8 cellular contexts compared by ENCODE assay signal in genomic region chr16:57999971-58000705, GRCh38. TPM values are rescaled to one million over a fixed set of nuclear protein-coding genes. Genes with fewer than 3 reads are reported as not detected.
DNase-seq lines count a peak whose midpoint lies in the region; ATAC-seq and TF ChIP-seq lines count a peak whose summit lies in the region.

Gene ZNF319, minus strand, starts transcription at chr16:58000672. Its CDS starts 2,407 bp downstream, at chr16:57998265.

- peaks cover 44% of the 10 kb centered on the region for H3K36me3 ChIP-seq in neuron (ENCODE audit: insufficient read depth, low read length)

- POLR2A ChIA-PET in AG04450 (lab: Yijun Ruan, JAX) (interaction anchor here (1.3 kb wide), 1 partner anchor 116 kb away, joined by 3 read pairs; no protein-coding TSS in a partner anchor), WTC11 (lab: Charles Lee) (interaction anchor here (0.9 to 1.0 kb wide), 2 partner anchors 25 to 32 kb away, joined by 3 to 4 read pairs; no protein-coding TSS in a partner anchor)

- H3K4me3 ChIP-seq in AG04450 (ENCODE audit: low read depth, low read length) (peak within 1 kb of the TSS; percentile 89), fibroblast of mammary gland (ENCODE audit: control insufficient read depth, low read depth, low read length) (peak within 1 kb of the TSS; percentile 79), neuron (ENCODE audit: low read length) (peak within 1 kb of the TSS; percentile 66)

- peak within 1 kb of the TSS; percentile 83 for H3K4me3 Mint-ChIP-seq in WTC11

- H3K9me3 ChIP-seq in AG04450 (ENCODE audit: control insufficient read depth, insufficient read depth, low read length) (no peaks in the 10 kb centered on the region), neuron (ENCODE audit: low read length) (no peaks in the 10 kb centered on the region)

- H3K27me3 ChIP-seq in AG04450 (ENCODE audit: control insufficient read depth, insufficient read depth, low read length) (no peaks in the 10 kb centered on the region), neuron (ENCODE audit: insufficient read depth, low read length) (no peaks in the 10 kb centered on the region)

- H3K27me3 Mint-ChIP-seq in WTC11 (ENCODE audit: low read depth): no peaks in the 10 kb centered on the region

- H3K27ac ChIP-seq in AG04450 (ENCODE audit: low read depth, low read length): peak within 1 kb of the TSS; percentile 47

- DNase-seq in AG04450 (ENCODE audit: low read depth, low spot score) (no peak), WTC11 (ENCODE audit: low spot score) (peak; percentile 20), fibroblast of mammary gland (ENCODE audit: low read depth) (no peak), mesenteric fat pad (ENCODE audit: low spot score) (no peak)
- no peak for DNase-seq in effector CD8-positive, alpha-beta T cell (lab: John Stamatoyannopoulos, UW)

- TF ChIP-seq CTCF in AG04450 (IDR thresholded peaks at IDR 0.05; ENCODE audit: low read depth, low read length) (no peak), WTC11 (IDR thresholded peaks at IDR 0.05) (no peak), fibroblast of mammary gland (conservative IDR thresholded peaks at IDR 0.05; ENCODE audit: control insufficient read depth, insufficient read depth, low read depth, low read length) (no peak)

- CTCF ChIA-PET in AG04450 (lab: Charles Lee): interaction anchor here (0.6 to 8.1 kb wide), 12 partner anchors 9 to 424 kb away, joined by 3 to 47 read pairs (median 3); no protein-coding TSS in a partner anchor
- CTCF ChIA-PET in WTC11 (lab: Charles Lee): interaction anchor here (0.6 to 6.1 kb wide), 23 partner anchors 10 to 424 kb away, joined by 3 to 56 read pairs (median 4); partner anchors contain the start of gene MMP15

- H3K36me3 Mint-ChIP-seq in WTC11: peaks cover 18% of the 10 kb centered on the region

- peaks cover 23% of the 10 kb centered on the region for H3K4me1 ChIP-seq in neuron (ENCODE audit: insufficient read depth, low read length)

- peak within 1 kb of the TSS; percentile 77 for H2AFZ ChIP-seq in neuron (ENCODE audit: low read depth, low read length)

- peak within 1 kb of the TSS; percentile 70 for H3K27ac Mint-ChIP-seq in WTC11

- peaks cover 23% of the 10 kb centered on the region for H3K4me1 Mint-ChIP-seq in WTC11

- H3K9me3 Mint-ChIP-seq in WTC11: no peaks in the 10 kb centered on the region

- ATAC-seq in GM18909 (IDR thresholded peaks at IDR 0.05; ENCODE audit: poor library complexity, unreplicated experiment) (peak; percentile 25), HG03108 (IDR thresholded peaks at IDR 0.05; ENCODE audit: unreplicated experiment) (peak; percentile 16), WTC11 (peak; percentile 0; the same call in 1 of the 2 replicates)

TF ChIP-seq in WTC11, 78 proteins besides CTCF, POLR2A, EP300 and RAD21:
- TF ChIP-seq FOXP4 (CRISPR knock-in tag; IDR thresholded peaks at IDR 0.05) (peak; percentile 29; the same call in 1 of the 2 replicates), GABPB1 (CRISPR knock-in tag; IDR thresholded peaks at IDR 0.05) (0 out of 2 replicates have a peak, but pooled peaks have one; percentile 47), ATF2 (CRISPR knock-in tag; IDR thresholded peaks at IDR 0.05; ENCODE audit: borderline replicate concordance, low read depth) (no peak), ESRRA (CRISPR knock-in tag; IDR thresholded peaks at IDR 0.05; ENCODE audit: borderline replicate concordance) (0 out of 2 replicates have a peak, but pooled peaks have one; percentile 22)
- TF ChIP-seq, protein P1, sequence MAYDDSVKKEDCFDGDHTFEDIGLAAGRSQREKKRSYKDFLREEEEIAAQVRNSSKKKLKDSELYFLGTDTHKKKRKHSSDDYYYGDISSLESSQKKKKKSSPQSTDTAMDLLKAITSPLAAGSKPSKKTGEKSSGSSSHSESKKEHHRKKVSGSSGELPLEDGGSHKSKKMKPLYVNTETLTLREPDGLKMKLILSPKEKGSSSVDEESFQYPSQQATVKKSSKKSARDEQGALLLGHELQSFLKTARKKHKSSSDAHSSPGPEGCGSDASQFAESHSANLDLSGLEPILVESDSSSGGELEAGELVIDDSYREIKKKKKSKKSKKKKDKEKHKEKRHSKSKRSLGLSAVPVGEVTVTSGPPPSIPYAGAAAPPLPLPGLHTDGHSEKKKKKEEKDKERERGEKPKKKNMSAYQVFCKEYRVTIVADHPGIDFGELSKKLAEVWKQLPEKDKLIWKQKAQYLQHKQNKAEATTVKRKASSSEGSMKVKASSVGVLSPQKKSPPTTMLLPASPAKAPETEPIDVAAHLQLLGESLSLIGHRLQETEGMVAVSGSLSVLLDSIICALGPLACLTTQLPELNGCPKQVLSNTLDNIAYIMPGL (CRISPR knock-in tag; IDR thresholded peaks at IDR 0.05): peak; percentile 46; the same call in 1 of the 2 replicates

RNA-seq across cellular contexts. Expression of gene ZNF319, which starts in this region (rescaled TPM):
- 4.7 and 5.8 TPM in 2 replicates for polyA plus RNA-seq in AG04450 (2011; rRNA removed)
- polyA minus RNA-seq in AG04450 (2011; rRNA and poly(A)+ RNA removed): 5.4 and 6.6 TPM in 2 replicates
- total RNA-seq in WTC11 (2021): 4.6 to 5.5 TPM (median 5.3 TPM) in 3 replicates
- total RNA-seq in mesenteric fat pad: 7.5 TPM
